ENCODE assay signal across 8 cellular contexts in genomic region chr15:74725845-74726773, GRCh38. TPM values are rescaled to one million over a fixed set of nuclear protein-coding genes. Genes with fewer than 3 reads are reported as not detected.
DNase-seq lines count a peak whose midpoint lies in the region; ATAC-seq and TF ChIP-seq lines count a peak whose summit lies in the region.

No MANE protein-coding gene starts in this region.

- peak in 1 of 2 donors; percentile 15 for TF ChIP-seq POLR2A in heart left ventricle (IDR thresholded peaks at IDR 0.05)

- WGBS in heart left ventricle, 4 donors: 0 to 6% (median 2%) methylated on average over 20 to 86 of the region's 86 CpGs

- no peaks in the 10 kb centered on the region for H3K79me2 ChIP-seq in ACC112 (ENCODE audit: control insufficient read depth, insufficient read depth, low read length, unreplicated experiment)

- no TSS peak for BruUV-seq in Panc1 (replicated peaks; lab: Mats Ljungman, UMichigan)

- CTCF ChIA-PET in Panc1 (lab: Charles Lee): interaction anchor here (0.6 kb wide), 1 partner anchor 105 kb away, joined by 3 read pairs; no protein-coding TSS in a partner anchor

- H3K27ac ChIP-seq in ACC112 (ENCODE audit: low read depth, low read length) (peak overlapping the region; percentile 58; the same call in 1 of the 2 replicates), Panc1 (ENCODE audit: low read length) (no peak overlapping the region), heart left ventricle (peak overlapping the region in 9 of 12 donors; percentile 30 to 76 (median 50)), rectal smooth muscle tissue (ENCODE audit: low read depth, low read length) (no peak overlapping the region)

- peak overlapping the region; percentile 78 for H3K4me3 ChIP-seq in ACC112 (ENCODE audit: low read depth, low read length)
- peak overlapping the region; percentile 61 to 64 for H3K4me3 ChIP-seq in Panc1 (ENCODE audit: low read depth in 2 of 2, low read length in 2 of 2)
- H3K4me3 ChIP-seq in heart left ventricle: peak overlapping the region; percentile 41 to 74 (median 58)
- H3K4me3 ChIP-seq in rectal smooth muscle tissue (ENCODE audit: low read length): peak overlapping the region; percentile 49

- TF ChIP-seq CTCF in Panc1 (IDR thresholded peaks at IDR 0.05) (no peak; the same call in 1 of the 2 replicates), heart left ventricle (IDR thresholded peaks at IDR 0.05) (peak in 1 of 12 donors; percentile 17)

- H3K4me1 ChIP-seq in ACC112 (ENCODE audit: control insufficient read depth, insufficient read depth, low read length, unreplicated experiment): peaks cover 11% of the 10 kb centered on the region
- H3K4me1 ChIP-seq in Panc1 (ENCODE audit: control insufficient read depth, insufficient read depth, low read length): no peaks in the 10 kb centered on the region
- H3K4me1 ChIP-seq in heart left ventricle: peaks cover 0 to 30% (median 14%) of the 10 kb centered on the region in 12 donors
- H3K4me1 ChIP-seq in rectal smooth muscle tissue (ENCODE audit: control insufficient read depth, insufficient read depth, low read length): peaks cover 5% of the 10 kb centered on the region

- intact Hi-C loops in Panc1 (cut with micrococcal nuclease; ENCODE audit: unreplicated experiment) (no loop called here), heart left ventricle (cut with DNase I) (no loop called here)

- ATAC-seq in GM18517 (IDR thresholded peaks at IDR 0.05; ENCODE audit: unreplicated experiment) (peak; percentile 51), Panc1 (peak; percentile 84), heart left ventricle (peak in 3 of 4 donors; percentile 49 to 66 (median 56)), GM19467 (IDR thresholded peaks at IDR 0.05; ENCODE audit: unreplicated experiment) (no peak)

- peak overlapping the region; percentile 83 for H2AFZ ChIP-seq in ACC112 (ENCODE audit: low read length, unreplicated experiment)

- in situ Hi-C loops in Panc1 (cut with HindIII; ENCODE audit: low pct_unique_long_range_greater_than_20kb, low sequenced_read_pairs): no loop called here

- H3K9me3 ChIP-seq in Panc1 (ENCODE audit: control insufficient read depth, insufficient read depth, low read depth, low read length) (no peaks in the 10 kb centered on the region), heart left ventricle (no peaks in the 10 kb centered on the region)

- POLR2A ChIA-PET in Panc1 (lab: Charles Lee): interaction anchor here (0.5 to 0.6 kb wide), 2 partner anchors 30 to 34 kb away, joined by 3 to 5 read pairs; no protein-coding TSS in a partner anchor

- H3K27me3 ChIP-seq in ACC112 (ENCODE audit: insufficient read depth, low read length) (peaks cover 7% of the 10 kb centered on the region; the same call in 1 of the 2 replicates), Panc1 (ENCODE audit: control insufficient read depth, insufficient read depth, low read length) (peaks cover 2% of the 10 kb centered on the region; the same call in 1 of the 2 replicates), heart left ventricle (peaks cover 0 to 23% (median 0%) of the 10 kb centered on the region in 9 donors), rectal smooth muscle tissue (ENCODE audit: control insufficient read depth, insufficient read depth, low read length) (peaks cover 11% of the 10 kb centered on the region)

- H3K9ac ChIP-seq in rectal smooth muscle tissue (ENCODE audit: low read length): no peak overlapping the region

- DNase-seq in Panc1 (ENCODE audit: low read depth, low spot score) (no peak), activated gamma-delta T cell (lab: John Stamatoyannopoulos, UW) (peak; percentile 34), heart left ventricle (peak; percentile 21 to 70 (median 54)), NCI-H446 treated with DMSO at 0.1 percent for 48 hours (lab: John Stamatoyannopoulos, UW) (no peak)

- no peaks in the 10 kb centered on the region for H3K36me3 ChIP-seq in ACC112 (ENCODE audit: insufficient read depth, low read length)
- no peaks in the 10 kb centered on the region for H3K36me3 ChIP-seq in Panc1 (ENCODE audit: control insufficient read depth, insufficient read depth, low read length)
- no peaks in the 10 kb centered on the region for H3K36me3 ChIP-seq in heart left ventricle
- H3K36me3 ChIP-seq in rectal smooth muscle tissue (ENCODE audit: control insufficient read depth, insufficient read depth, low read length): no peaks in the 10 kb centered on the region

RNA-seq across cellular contexts. Expression of gene CYP1A1, which starts 0.8 kb away (rescaled TPM):
- total RNA-seq in Panc1 (2021; ENCODE audit: unreplicated experiment) (0.15 TPM), heart left ventricle (under 1 TPM in 6 of 9 donors, not detected in 3; 0.16 to 0.91 (median 0.34) TPM)
- 0.08 TPM for polyA plus RNA-seq in Panc1 (2012; ENCODE audit: insufficient read length)
- polyA plus RNA-seq in heart left ventricle: under 1 TPM; 0.08 to 0.38 TPM

RNA-seq across cellular contexts. Expression of gene CYP1A2, which starts 22.5 kb away (rescaled TPM):
- total RNA-seq in Panc1 (2021; ENCODE audit: unreplicated experiment): not detected
- polyA plus RNA-seq in Panc1 (2012; ENCODE audit: insufficient read length): not detected
- not detected for total RNA-seq in heart left ventricle
- not detected for polyA plus RNA-seq in heart left ventricle

RNA-seq across cellular contexts. Expression of gene EDC3, which starts 30.3 kb away (rescaled TPM):
- total RNA-seq in Panc1 (2021; ENCODE audit: unreplicated experiment) (45.5 TPM), heart left ventricle (10 to 100 TPM in 8 of 9 donors, 1 to 10 TPM in 1; 7.3 to 23.0 (median 16.5) TPM)
- polyA plus RNA-seq in Panc1 (2012; ENCODE audit: insufficient read length): 27.9 TPM
- 10 to 100 TPM in 1 of 2 donors, 1 to 10 TPM in 1; 8.3 to 17.1 TPM for polyA plus RNA-seq in heart left ventricle

RNA-seq across cellular contexts. Expression of gene CSK, which starts 55.8 kb away (rescaled TPM):
- total RNA-seq in Panc1 (2021; ENCODE audit: unreplicated experiment) (81.4 TPM), heart left ventricle (10 to 100 TPM; 19.1 to 66.7 (median 28.4) TPM)
- polyA plus RNA-seq in Panc1 (2012; ENCODE audit: insufficient read length): 112 TPM
- 10 to 100 TPM; 23.9 to 24.7 TPM for polyA plus RNA-seq in heart left ventricle

Comparison
In these comparisons a context has a peak if more than half of its experiments do, and no peak if none do; other contexts are left out.
1. H3K27ac ChIP-seq: peak in ACC112 (single experiment) and heart left ventricle (9 of 12); none in Panc1 (single experiment) and rectal smooth muscle tissue (single experiment).
2. DNase-seq: peak in activated gamma-delta T cell (single experiment) and heart left ventricle (5 of 5); none in Panc1 (single experiment) and NCI-H446 treated with DMSO at 0.1 percent for 48 hours (single experiment).
3. Peak in every context shown above with its lines, with median percentiles within 50 percentile points of each other: H3K4me3 ChIP-seq.